In the genomic region with DNA sequence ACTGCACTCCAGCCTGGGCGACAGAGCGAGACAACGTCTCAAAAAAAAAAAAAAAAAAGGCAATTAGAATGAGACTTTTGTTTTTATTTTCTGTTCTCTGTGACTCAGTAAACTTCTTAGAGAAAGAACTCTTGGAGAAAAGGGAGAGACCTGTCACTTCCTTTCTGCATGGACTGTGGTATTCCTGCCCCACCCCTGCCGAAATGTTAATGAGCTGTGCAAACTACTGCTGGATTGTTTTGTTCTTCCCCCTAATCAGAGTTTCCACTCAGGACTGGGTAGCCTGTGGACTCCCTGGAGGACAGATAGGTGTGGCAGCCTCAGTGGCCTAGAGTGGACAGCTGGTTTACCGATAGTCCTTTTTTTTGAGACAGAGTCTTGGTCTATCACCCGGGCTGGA, we compare ENCODE assay signal across 1 cellular context.
TF ChIP-seq lines count a peak whose summit lies in the region.

No MANE protein-coding gene starts in this region.

TF ChIP-seq in HepG2, 621 proteins besides CTCF, POLR2A, EP300 and RAD21:
- TF ChIP-seq ZNF75D (CRISPR knock-in tag; IDR thresholded peaks at IDR 0.05; ENCODE audit: borderline replicate concordance) = no peak
- no peak for TF ChIP-seq ZSCAN29 (CRISPR knock-in tag; conservative IDR thresholded peaks at IDR 0.05)
- TF ChIP-seq, protein P1, sequence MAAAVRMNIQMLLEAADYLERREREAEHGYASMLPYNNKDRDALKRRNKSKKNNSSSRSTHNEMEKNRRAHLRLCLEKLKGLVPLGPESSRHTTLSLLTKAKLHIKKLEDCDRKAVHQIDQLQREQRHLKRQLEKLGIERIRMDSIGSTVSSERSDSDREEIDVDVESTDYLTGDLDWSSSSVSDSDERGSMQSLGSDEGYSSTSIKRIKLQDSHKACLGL (CRISPR knock-in tag; IDR thresholded peaks at IDR 0.05) = no peak
- TF ChIP-seq PHF20 (CRISPR knock-in tag; IDR thresholded peaks at IDR 0.05) = no peak
- no peak for TF ChIP-seq ZNF713 (CRISPR knock-in tag; IDR thresholded peaks at IDR 0.05)
- TF ChIP-seq, protein P2, sequence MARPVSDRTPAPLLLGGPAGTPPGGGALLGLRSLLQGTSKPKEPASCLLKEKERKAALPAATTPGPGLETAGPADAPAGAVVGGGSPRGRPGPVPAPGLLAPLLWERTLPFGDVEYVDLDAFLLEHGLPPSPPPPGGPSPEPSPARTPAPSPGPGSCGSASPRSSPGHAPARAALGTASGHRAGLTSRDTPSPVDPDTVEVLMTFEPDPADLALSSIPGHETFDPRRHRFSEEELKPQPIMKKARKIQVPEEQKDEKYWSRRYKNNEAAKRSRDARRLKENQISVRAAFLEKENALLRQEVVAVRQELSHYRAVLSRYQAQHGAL (CRISPR knock-in tag; IDR thresholded peaks at IDR 0.05; ENCODE audit: not compliant biosample characterization) = no peak
- TF ChIP-seq SNAPC2 (CRISPR knock-in tag; IDR thresholded peaks at IDR 0.05) = no peak
- TF ChIP-seq ZNF605 (CRISPR knock-in tag; IDR thresholded peaks at IDR 0.05) = no peak
- TF ChIP-seq SMARCC2 (IDR thresholded peaks at IDR 0.05) = no peak
- no peak for TF ChIP-seq BRCA1 (CRISPR knock-in tag; IDR thresholded peaks at IDR 0.05)
- TF ChIP-seq BRD4 (CRISPR knock-in tag; IDR thresholded peaks at IDR 0.05) = no peak
- TF ChIP-seq ZNF138 (CRISPR knock-in tag; IDR thresholded peaks at IDR 0.05; ENCODE audit: low read depth) = no peak
- TF ChIP-seq ZNF496 (CRISPR knock-in tag; IDR thresholded peaks at IDR 0.05; ENCODE audit: insufficient replicate concordance) = no peak
- TF ChIP-seq ZNF768 (CRISPR knock-in tag; IDR thresholded peaks at IDR 0.05) = no peak
